In the genomic region with DNA sequence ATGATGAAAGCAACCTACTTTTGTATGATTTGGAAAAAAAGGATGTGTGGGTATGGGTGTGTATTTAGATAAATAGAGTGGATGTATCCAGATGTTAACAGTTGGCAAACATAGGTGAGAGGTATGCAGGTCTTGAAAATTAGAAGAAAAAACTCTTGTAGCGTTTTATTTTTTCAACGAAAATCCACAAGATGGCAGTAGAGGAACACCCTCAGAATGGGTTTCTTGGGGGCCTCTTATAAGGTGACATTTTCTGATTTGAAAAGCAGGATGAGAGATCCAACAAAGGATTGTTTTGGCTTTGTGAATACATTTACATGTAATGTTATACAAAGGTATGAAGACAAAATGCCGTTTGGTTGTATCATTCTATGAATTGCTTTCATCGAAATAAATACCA, we compare ENCODE assay signal across 2 cellular contexts.
TF ChIP-seq lines count a peak whose summit lies in the region.

No MANE protein-coding gene starts in this region.

TF ChIP-seq in HCT116, 20 proteins besides CTCF, POLR2A, EP300 and RAD21:
- TF ChIP-seq TCF7L2 (IDR thresholded peaks at IDR 0.05; ENCODE audit: borderline replicate concordance, extremely low read depth, insufficient read depth, insufficient read length), result no peak
- TF ChIP-seq, protein P1, sequence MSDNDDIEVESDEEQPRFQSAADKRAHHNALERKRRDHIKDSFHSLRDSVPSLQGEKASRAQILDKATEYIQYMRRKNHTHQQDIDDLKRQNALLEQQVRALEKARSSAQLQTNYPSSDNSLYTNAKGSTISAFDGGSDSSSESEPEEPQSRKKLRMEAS (IDR thresholded peaks at IDR 0.05), result no peak
- TF ChIP-seq CEBPB (IDR thresholded peaks at IDR 0.05; ENCODE audit: low read depth), result no peak
- no peak for TF ChIP-seq SRF (IDR thresholded peaks at IDR 0.05; ENCODE audit: low read depth)
- TF ChIP-seq FOSL1 (IDR thresholded peaks at IDR 0.05; ENCODE audit: low read depth), result no peak
- no peak for TF ChIP-seq YY1 (IDR thresholded peaks at IDR 0.05; ENCODE audit: extremely low read depth, insufficient replicate concordance, low read depth, low read length)
- TF ChIP-seq JUND (IDR thresholded peaks at IDR 0.05), result no peak
- TF ChIP-seq SIN3A (IDR thresholded peaks at IDR 0.05; ENCODE audit: low read depth), result no peak
- no peak for TF ChIP-seq EZH2phosphoT487 (IDR thresholded peaks at IDR 0.05; ENCODE audit: borderline replicate concordance)
- no peak for TF ChIP-seq POLR2AphosphoS5 (IDR thresholded peaks at IDR 0.05; ENCODE audit: low read depth, low read length)
- TF ChIP-seq, protein P2, sequence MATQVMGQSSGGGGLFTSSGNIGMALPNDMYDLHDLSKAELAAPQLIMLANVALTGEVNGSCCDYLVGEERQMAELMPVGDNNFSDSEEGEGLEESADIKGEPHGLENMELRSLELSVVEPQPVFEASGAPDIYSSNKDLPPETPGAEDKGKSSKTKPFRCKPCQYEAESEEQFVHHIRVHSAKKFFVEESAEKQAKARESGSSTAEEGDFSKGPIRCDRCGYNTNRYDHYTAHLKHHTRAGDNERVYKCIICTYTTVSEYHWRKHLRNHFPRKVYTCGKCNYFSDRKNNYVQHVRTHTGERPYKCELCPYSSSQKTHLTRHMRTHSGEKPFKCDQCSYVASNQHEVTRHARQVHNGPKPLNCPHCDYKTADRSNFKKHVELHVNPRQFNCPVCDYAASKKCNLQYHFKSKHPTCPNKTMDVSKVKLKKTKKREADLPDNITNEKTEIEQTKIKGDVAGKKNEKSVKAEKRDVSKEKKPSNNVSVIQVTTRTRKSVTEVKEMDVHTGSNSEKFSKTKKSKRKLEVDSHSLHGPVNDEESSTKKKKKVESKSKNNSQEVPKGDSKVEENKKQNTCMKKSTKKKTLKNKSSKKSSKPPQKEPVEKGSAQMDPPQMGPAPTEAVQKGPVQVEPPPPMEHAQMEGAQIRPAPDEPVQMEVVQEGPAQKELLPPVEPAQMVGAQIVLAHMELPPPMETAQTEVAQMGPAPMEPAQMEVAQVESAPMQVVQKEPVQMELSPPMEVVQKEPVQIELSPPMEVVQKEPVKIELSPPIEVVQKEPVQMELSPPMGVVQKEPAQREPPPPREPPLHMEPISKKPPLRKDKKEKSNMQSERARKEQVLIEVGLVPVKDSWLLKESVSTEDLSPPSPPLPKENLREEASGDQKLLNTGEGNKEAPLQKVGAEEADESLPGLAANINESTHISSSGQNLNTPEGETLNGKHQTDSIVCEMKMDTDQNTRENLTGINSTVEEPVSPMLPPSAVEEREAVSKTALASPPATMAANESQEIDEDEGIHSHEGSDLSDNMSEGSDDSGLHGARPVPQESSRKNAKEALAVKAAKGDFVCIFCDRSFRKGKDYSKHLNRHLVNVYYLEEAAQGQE (IDR thresholded peaks at IDR 0.05; ENCODE audit: low read depth), result no peak
- no peak for TF ChIP-seq ELF1 (IDR thresholded peaks at IDR 0.05; ENCODE audit: borderline replicate concordance, low read depth)
- TF ChIP-seq, protein P3, sequence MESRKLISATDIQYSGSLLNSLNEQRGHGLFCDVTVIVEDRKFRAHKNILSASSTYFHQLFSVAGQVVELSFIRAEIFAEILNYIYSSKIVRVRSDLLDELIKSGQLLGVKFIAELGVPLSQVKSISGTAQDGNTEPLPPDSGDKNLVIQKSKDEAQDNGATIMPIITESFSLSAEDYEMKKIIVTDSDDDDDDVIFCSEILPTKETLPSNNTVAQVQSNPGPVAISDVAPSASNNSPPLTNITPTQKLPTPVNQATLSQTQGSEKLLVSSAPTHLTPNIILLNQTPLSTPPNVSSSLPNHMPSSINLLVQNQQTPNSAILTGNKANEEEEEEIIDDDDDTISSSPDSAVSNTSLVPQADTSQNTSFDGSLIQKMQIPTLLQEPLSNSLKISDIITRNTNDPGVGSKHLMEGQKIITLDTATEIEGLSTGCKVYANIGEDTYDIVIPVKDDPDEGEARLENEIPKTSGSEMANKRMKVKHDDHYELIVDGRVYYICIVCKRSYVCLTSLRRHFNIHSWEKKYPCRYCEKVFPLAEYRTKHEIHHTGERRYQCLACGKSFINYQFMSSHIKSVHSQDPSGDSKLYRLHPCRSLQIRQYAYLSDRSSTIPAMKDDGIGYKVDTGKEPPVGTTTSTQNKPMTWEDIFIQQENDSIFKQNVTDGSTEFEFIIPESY (IDR thresholded peaks at IDR 0.05; ENCODE audit: extremely low read depth, insufficient replicate concordance, low read length), result no peak
- TF ChIP-seq ATF3 (IDR thresholded peaks at IDR 0.05), result no peak
- no peak for TF ChIP-seq ZFX (IDR thresholded peaks at IDR 0.05)
- TF ChIP-seq EZH2 (IDR thresholded peaks at IDR 0.05), result no peak
- no peak for TF ChIP-seq EGR1 (IDR thresholded peaks at IDR 0.05; ENCODE audit: low read depth)
- no peak for TF ChIP-seq SP1 (IDR thresholded peaks at IDR 0.05; ENCODE audit: low read depth)
- TF ChIP-seq CBX3 (IDR thresholded peaks at IDR 0.05; ENCODE audit: low read depth), result no peak
- TF ChIP-seq ZNF274 (IDR thresholded peaks at IDR 0.05; ENCODE audit: low read depth, low read length), result no peak

TF ChIP-seq in endothelial cell of umbilical vein, 7 proteins besides CTCF, POLR2A, EP300 and RAD21 (continued from another document):
- TF ChIP-seq, protein P1 (IDR thresholded peaks at IDR 0.05; ENCODE audit: insufficient read depth, insufficient read length), result no peak
- no peak for TF ChIP-seq FOS (IDR thresholded peaks at IDR 0.05; ENCODE audit: borderline replicate concordance, insufficient read depth, low read length)
- TF ChIP-seq JUN (IDR thresholded peaks at IDR 0.05; ENCODE audit: borderline replicate concordance, insufficient read depth, insufficient read length, low read depth), result no peak
- TF ChIP-seq GATA2 (IDR thresholded peaks at IDR 0.05; ENCODE audit: insufficient read depth, insufficient read length, low read depth, low read length), result no peak
- TF ChIP-seq EZH2 (IDR thresholded peaks at IDR 0.05; ENCODE audit: borderline replicate concordance, low read depth, low read length, severe bottlenecking), result no peak
